In genomic region chr2:12081481-12082210, GRCh38 we compare ENCODE assay signal across 23 cellular contexts.
DNase-seq lines count a peak whose midpoint lies in the region; ATAC-seq and TF ChIP-seq lines count a peak whose summit lies in the region.
"Had no signal": no experiment of that assay in that cellular context is flagged by ENCODE, and none has a peak within 500 bp of the region (broad histone marks: within the 10 kb centered on the region; RNA-seq: fewer than 3 reads in every experiment).

No MANE protein-coding gene starts in this region.

- no peak for TF ChIP-seq CTCF in glutamatergic neuron (IDR thresholded peaks at IDR 0.05; ENCODE audit: partially characterized antibody, unreplicated experiment)

- POLR2A ChIA-PET in activated CD4-positive, alpha-beta T cell treated with anti-CD3 and anti-CD28 coated beads for 36 hours (lab: Charles Lee): no interaction called here

- H3K27me3 ChIP-seq in HUES64 (ENCODE audit: insufficient read depth, low read length): no peaks in the 10 kb centered on the region
- H3K27me3 ChIP-seq: BLaER1 treated with 17β-estradiol and CSF1 and Interleukin-3, amounts not matched to agents 10 nM and 100 nM; body of pancreas; testis had no signal

- H3K27ac ChIP-seq in HUES64 (ENCODE audit: low read depth, low read length): peak overlapping the region; percentile 13; the same call in 1 of the 2 replicates
- H3K27ac ChIP-seq: A549; BLaER1 treated with 17β-estradiol and CSF1 and Interleukin-3, amounts not matched to agents 10 nM and 100 nM; body of pancreas; KMS-11; testis; WERI-Rb-1 had no signal

- no peaks in the 10 kb centered on the region for H3K36me3 Mint-ChIP-seq in activated CD4-positive, alpha-beta T cell treated with anti-CD3 and anti-CD28 coated beads for 36 hours (ENCODE audit: low read depth)
- H3K36me3 Mint-ChIP-seq in activated T-helper 17 cell treated with anti-CD3 and anti-CD28 coated beads, Interleukin-2, amount 50 U/mL, for 72 hours (ENCODE audit: low read depth): no peaks in the 10 kb centered on the region
- H3K36me3 Mint-ChIP-seq in immature natural killer cell (peaks cover 0 to 3% (median 0%) of the 10 kb centered on the region in 3 donors), glutamatergic neuron (ENCODE audit: unreplicated experiment) (no peaks in the 10 kb centered on the region)
- H3K36me3 Mint-ChIP-seq: activated naive CD8-positive, alpha-beta T cell treated with anti-CD3 and anti-CD28 coated beads, Interleukin-2, amount 10 ng/mL, durations not matched to agents 7 days and 5 days had no signal

- peaks cover 25% of the 10 kb centered on the region for H3K4me1 ChIP-seq in HUES64 (ENCODE audit: insufficient read depth, low read length)
- H3K4me1 ChIP-seq: A549, body of pancreas had no signal

- CTCF ChIA-PET in activated CD4-positive, alpha-beta T cell treated with anti-CD3 and anti-CD28 coated beads for 36 hours (lab: Charles Lee): interaction anchor here (0.7 kb wide), 1 partner anchor 135 kb away, joined by 3 read pairs; no protein-coding TSS in a partner anchor

- peak; percentile 36 for DNase-seq in activated CD4-positive, alpha-beta T cell treated with anti-CD3 and anti-CD28 coated beads for 36 hours
- DNase-seq in activated CD4-positive, alpha-beta T cell treated with anti-CD3 and anti-CD28 coated beads for 1 hour: no peak
- DNase-seq in CD1c-positive myeloid dendritic cell (ENCODE audit: extremely low spot score) (peak; percentile 9), GM19238 (ENCODE audit: insufficient read length, low spot score) (no peak), immature natural killer cell (no peak), glutamatergic neuron (no peak)
- DNase-seq: activated naive CD8-positive, alpha-beta T cell treated with anti-CD3 and anti-CD28 coated beads, Interleukin-2, amount 10 ng/mL, durations not matched to agents 7 days and 5 days; body of pancreas; DMS153; endodermal cell; mucosa of descending colon; NCI-H1092 treated with DMSO at 0.1 percent for 48 hours; NCI-H2081; NCI-H446 treated with DMSO at 0.1 percent for 48 hours; NK-92 treated with Interleukin-12 subunit alpha and Interleukin-12 subunit beta, amount 100 ng/mL, for 24 hours; stimulated activated CD4-positive, alpha-beta T cell treated with anti-CD3 and anti-CD28 coated beads, Interleukin-12 subunit alpha, Interleukin-12 subunit beta, amount 100 ng/mL, for 4 hours; testis; WERI-Rb-1 had no signal

- no peak overlapping the region for H3K4me3 ChIP-seq in HUES64 (ENCODE audit: low read length)
- H3K4me3 ChIP-seq: A549; BLaER1 treated with 17β-estradiol and CSF1 and Interleukin-3, amounts not matched to agents 10 nM and 100 nM; body of pancreas; mucosa of descending colon; testis had no signal

- ATAC-seq in activated CD4-positive, alpha-beta T cell treated with anti-CD3 and anti-CD28 coated beads for 36 hours: no peak
- no peak for ATAC-seq in activated T-helper 17 cell treated with anti-CD3 and anti-CD28 coated beads, Interleukin-2, amount 50 U/mL, for 72 hours (replicated peaks)
- ATAC-seq: A549, body of pancreas, mucosa of descending colon had no signal

- H3K27ac Mint-ChIP-seq in activated CD4-positive, alpha-beta T cell treated with anti-CD3 and anti-CD28 coated beads for 36 hours: no peak overlapping the region
- H3K27ac Mint-ChIP-seq in activated T-helper 17 cell treated with anti-CD3 and anti-CD28 coated beads, Interleukin-2, amount 50 U/mL, for 72 hours: peak overlapping the region; percentile 28
- H3K27ac Mint-ChIP-seq in immature natural killer cell: no peak overlapping the region
- H3K27ac Mint-ChIP-seq in glutamatergic neuron (ENCODE audit: unreplicated experiment): no peak overlapping the region
- H3K27ac Mint-ChIP-seq: activated naive CD8-positive, alpha-beta T cell treated with anti-CD3 and anti-CD28 coated beads, Interleukin-2, amount 10 ng/mL, durations not matched to agents 7 days and 5 days; endodermal cell had no signal

- intact Hi-C loops in activated CD4-positive, alpha-beta T cell treated with anti-CD3 and anti-CD28 coated beads for 36 hours (cut with DNase I, micrococcal nuclease): no loop called here

- no peaks in the 10 kb centered on the region for H3K9me3 ChIP-seq in HUES64 (ENCODE audit: insufficient read depth, low read depth, low read length)
- H3K9me3 ChIP-seq: A549, body of pancreas, mucosa of descending colon, testis had no signal

- H3K4me3 Mint-ChIP-seq in activated CD4-positive, alpha-beta T cell treated with anti-CD3 and anti-CD28 coated beads for 36 hours: no peak overlapping the region
- H3K4me3 Mint-ChIP-seq in activated T-helper 17 cell treated with anti-CD3 and anti-CD28 coated beads, Interleukin-2, amount 50 U/mL, for 72 hours: no peak overlapping the region
- no peak overlapping the region for H3K4me3 Mint-ChIP-seq in immature natural killer cell
- no peak overlapping the region for H3K4me3 Mint-ChIP-seq in glutamatergic neuron (ENCODE audit: unreplicated experiment)
- H3K4me3 Mint-ChIP-seq: activated naive CD8-positive, alpha-beta T cell treated with anti-CD3 and anti-CD28 coated beads, Interleukin-2, amount 10 ng/mL, durations not matched to agents 7 days and 5 days; endodermal cell had no signal

- H3K27me3 Mint-ChIP-seq in activated CD4-positive, alpha-beta T cell treated with anti-CD3 and anti-CD28 coated beads for 36 hours: peaks cover 2% of the 10 kb centered on the region
- H3K27me3 Mint-ChIP-seq in activated T-helper 17 cell treated with anti-CD3 and anti-CD28 coated beads, Interleukin-2, amount 50 U/mL, for 72 hours: peaks cover 3% of the 10 kb centered on the region
- H3K27me3 Mint-ChIP-seq in immature natural killer cell (ENCODE audit: low read depth in 3 of 3): peaks cover 4 to 24% (median 6%) of the 10 kb centered on the region in 3 donors
- peaks cover 2% of the 10 kb centered on the region for H3K27me3 Mint-ChIP-seq in glutamatergic neuron (ENCODE audit: unreplicated experiment)
- H3K27me3 Mint-ChIP-seq: activated naive CD8-positive, alpha-beta T cell treated with anti-CD3 and anti-CD28 coated beads, Interleukin-2, amount 10 ng/mL, durations not matched to agents 7 days and 5 days had no signal

- no peak overlapping the region for H3K9ac ChIP-seq in HUES64 (ENCODE audit: low read depth, low read length)
- H3K9ac ChIP-seq: BLaER1 treated with 17β-estradiol and CSF1 and Interleukin-3, amounts not matched to agents 10 nM and 100 nM; KMS-11 had no signal

- H3K4me1 Mint-ChIP-seq in activated CD4-positive, alpha-beta T cell treated with anti-CD3 and anti-CD28 coated beads for 36 hours: peaks cover 22% of the 10 kb centered on the region
- no peaks in the 10 kb centered on the region for H3K4me1 Mint-ChIP-seq in activated T-helper 17 cell treated with anti-CD3 and anti-CD28 coated beads, Interleukin-2, amount 50 U/mL, for 72 hours
- H3K4me1 Mint-ChIP-seq in immature natural killer cell: peaks cover 16 to 27% of the 10 kb centered on the region in 2 donors
- H3K4me1 Mint-ChIP-seq in glutamatergic neuron (ENCODE audit: low read depth, unreplicated experiment): peaks cover 16% of the 10 kb centered on the region

- WGBS in HUES64: 82% methylated on average over 12 of the region's 12 CpGs

- H3K36me3 ChIP-seq in HUES64 (ENCODE audit: insufficient read depth, low read length): no peaks in the 10 kb centered on the region
- H3K36me3 ChIP-seq: BLaER1 treated with 17β-estradiol and CSF1 and Interleukin-3, amounts not matched to agents 10 nM and 100 nM; WERI-Rb-1 had no signal

- no peaks in the 10 kb centered on the region for H3K9me3 Mint-ChIP-seq in activated CD4-positive, alpha-beta T cell treated with anti-CD3 and anti-CD28 coated beads for 36 hours (ENCODE audit: low read depth)
- no peaks in the 10 kb centered on the region for H3K9me3 Mint-ChIP-seq in activated T-helper 17 cell treated with anti-CD3 and anti-CD28 coated beads, Interleukin-2, amount 50 U/mL, for 72 hours
- H3K9me3 Mint-ChIP-seq in immature natural killer cell: no peaks in the 10 kb centered on the region
- no peaks in the 10 kb centered on the region for H3K9me3 Mint-ChIP-seq in glutamatergic neuron (ENCODE audit: unreplicated experiment)
- H3K9me3 Mint-ChIP-seq: activated naive CD8-positive, alpha-beta T cell treated with anti-CD3 and anti-CD28 coated beads, Interleukin-2, amount 10 ng/mL, durations not matched to agents 7 days and 5 days; endodermal cell had no signal

Comparison
In these comparisons a context has a peak if more than half of its experiments do, and no peak if none do; other contexts are left out.
1. DNase-seq: peak in activated CD4-positive, alpha-beta T cell treated with anti-CD3 and anti-CD28 coated beads for 36 hours (single experiment) and CD1c-positive myeloid dendritic cell (single experiment); none in activated CD4-positive, alpha-beta T cell treated with anti-CD3 and anti-CD28 coated beads for 1 hour (single experiment), GM19238 (single experiment), immature natural killer cell (0 of 3) and glutamatergic neuron (single experiment).